Comparison of ENCODE assay signal across 10 cellular contexts in the genomic region with DNA sequence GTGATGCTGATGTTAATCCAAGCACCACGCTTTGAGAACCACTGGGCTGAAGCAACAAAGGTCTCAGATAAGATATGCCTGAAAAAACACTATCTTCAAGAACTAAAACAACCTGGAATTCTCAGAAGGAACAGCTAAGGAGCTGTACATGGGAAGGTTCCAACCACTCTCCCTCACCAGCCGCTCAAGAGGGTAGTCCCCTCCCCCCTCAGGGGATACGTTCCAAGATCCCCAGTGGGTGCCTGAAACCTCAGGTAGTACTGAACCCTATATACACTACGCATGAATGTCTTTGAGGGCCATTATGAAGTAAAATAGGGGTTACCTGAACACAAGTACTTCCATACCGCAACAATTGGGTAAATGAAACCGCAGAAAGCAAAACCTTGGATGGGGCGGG. TPM values are rescaled to one million over a fixed set of nuclear protein-coding genes. Genes with fewer than 3 reads are reported as not detected.
A peak's percentile ranks its signal among the peaks of the same experiment; 100 is the strongest.
DNase-seq lines count a peak whose midpoint lies in the region; ATAC-seq and TF ChIP-seq lines count a peak whose summit lies in the region.
"Had no signal": no experiment of that assay in that cellular context is flagged by ENCODE, and none has a peak within 500 bp of the region (broad histone marks: within the 10 kb centered on the region; RNA-seq: fewer than 3 reads in every experiment).

No MANE protein-coding gene starts in this region.

- no peak for TF ChIP-seq CTCF in H9 (conservative IDR thresholded peaks at IDR 0.05)
- no peak for TF ChIP-seq CTCF in PC-9 (conservative IDR thresholded peaks at IDR 0.05)
- no peak for TF ChIP-seq CTCF in epithelial cell of esophagus (IDR thresholded peaks at IDR 0.05; ENCODE audit: insufficient read depth, low read depth, low read length, missing control alignments)
- TF ChIP-seq CTCF in progenitor cell of endocrine pancreas (IDR thresholded peaks at IDR 0.05; ENCODE audit: unreplicated experiment) = no peak

- H3K27me3 Mint-ChIP-seq in H9 (ENCODE audit: low read depth) (no peaks in the 10 kb centered on the region), progenitor cell of endocrine pancreas (no peaks in the 10 kb centered on the region)

- H3K36me3 Mint-ChIP-seq in H9 (ENCODE audit: insufficient read depth in 1 of 3, low read depth in 3 of 3) (peaks cover 31 to 49% (median 40%) of the 10 kb centered on the region in 3 experiments), progenitor cell of endocrine pancreas (ENCODE audit: insufficient read depth) (peaks cover 11% of the 10 kb centered on the region)

- no peak overlapping the region for H2BK120ac ChIP-seq in H9 (ENCODE audit: low read depth, low read length, poor library complexity, severe bottlenecking)

- H3K23me2 ChIP-seq in H9 (ENCODE audit: insufficient read length, low read depth, low read length, poor library complexity, severe bottlenecking) = peaks cover 4% of the 10 kb centered on the region

- intact Hi-C loops in PC-9 (cut with micrococcal nuclease; ENCODE audit: unreplicated experiment) = loop anchor here (10.0 kb wide), 1 partner anchor 290 kb away; a partner anchor contains a TSS

- H2BK20ac ChIP-seq in H9 (ENCODE audit: low read depth, low read length, poor library complexity, severe bottlenecking) = no peak overlapping the region

- H3K79me2 ChIP-seq in H9 (ENCODE audit: insufficient read depth, low read length) (peaks cover 54% of the 10 kb centered on the region), PC-9 (ENCODE audit: low read depth) (peaks cover 66% of the 10 kb centered on the region)

- H3K27ac Mint-ChIP-seq in H9 (peak overlapping the region in 1 of 3 experiments; percentile 47; a peak in 1 of 7 replicates), progenitor cell of endocrine pancreas (peak overlapping the region; percentile 42)

- H3K9ac ChIP-seq in H9 (ENCODE audit: extremely low read depth, insufficient read length, low read length) = no peak overlapping the region

- H3T11ph ChIP-seq in H9 (ENCODE audit: low read length) = no peak overlapping the region

- H3K9me2 ChIP-seq in PC-9 (ENCODE audit: insufficient read depth) = no peaks in the 10 kb centered on the region

- no peak overlapping the region for H4K8ac ChIP-seq in H9 (replicated peaks; ENCODE audit: insufficient read length, low read depth, low read length)

- no CpG with 5 or more reads among the region's 7 CpGs for WGBS in H9 (ENCODE audit: extremely low coverage, insufficient read length, low lambda C conversion rate)

- H3K4me3 ChIP-seq in PC-9 (peak overlapping the region; percentile 98), epithelial cell of esophagus (ENCODE audit: low read length) (peak overlapping the region; percentile 77)

- no peaks in the 10 kb centered on the region for H4K20me1 ChIP-seq in H9 (ENCODE audit: control insufficient read depth, insufficient read depth, insufficient read length)
- H4K20me1 ChIP-seq in PC-9 (ENCODE audit: insufficient read depth) = peaks cover 44% of the 10 kb centered on the region

- no peak overlapping the region for H3K18ac ChIP-seq in H9 (ENCODE audit: insufficient read length, low read depth, low read length)

- peak overlapping the region; percentile 81 for H3K4me2 ChIP-seq in H9 (ENCODE audit: insufficient read depth, insufficient read length, low read length)
- peak overlapping the region; percentile 99 for H3K4me2 ChIP-seq in PC-9

- H4K5ac ChIP-seq in H9 (ENCODE audit: insufficient read length, low read depth, low read length) = no peak overlapping the region

- no peak overlapping the region for H2BK12ac ChIP-seq in H9 (ENCODE audit: insufficient read length, low read depth, low read length)

- no peak overlapping the region for H3K4ac ChIP-seq in H9 (ENCODE audit: low read depth, low read length)

- CTCF ChIA-PET in PC-9 (lab: Charles Lee) = interaction anchor here (1.1 to 1.5 kb wide), 3 partner anchors 284 to 359 kb away, joined by 3 to 15 read pairs (median 5); no protein-coding TSS in a partner anchor

- H3K27ac ChIP-seq in H9 (ENCODE audit: insufficient read length, low read depth, low read length) = no peak overlapping the region
- H3K27ac ChIP-seq in PC-9 = no peak overlapping the region

- H3K4me1 ChIP-seq in H9 (ENCODE audit: insufficient read depth, low read length) = peaks cover 5% of the 10 kb centered on the region
- peaks cover 31% of the 10 kb centered on the region for H3K4me1 ChIP-seq in PC-9 (replicated peaks; ENCODE audit: insufficient read depth)

- peaks cover 14% of the 10 kb centered on the region for H3K36me3 ChIP-seq in PC-9 (ENCODE audit: low read depth)

- H2BK15ac ChIP-seq in H9 (ENCODE audit: low read depth, low read length) = no peak overlapping the region

- no peak overlapping the region for H3K14ac ChIP-seq in H9 (ENCODE audit: insufficient read depth, low read length)

- H2BK5ac ChIP-seq in H9 (ENCODE audit: insufficient read length, low read length) = no peak overlapping the region

- H3K9me3 ChIP-seq in H9 (ENCODE audit: control insufficient read depth, low read depth, low read length) (no peaks in the 10 kb centered on the region), PC-9 (ENCODE audit: insufficient read depth, low read depth) (no peaks in the 10 kb centered on the region)

- H3K4me3 Mint-ChIP-seq in H9 (peak overlapping the region; percentile 95 to 97), progenitor cell of endocrine pancreas (ENCODE audit: low read depth) (peak overlapping the region; percentile 91)

- no TSS peak for BruUV-seq in PC-9 (replicated peaks; lab: Mats Ljungman, UMichigan)

- H4K91ac ChIP-seq in H9 (ENCODE audit: insufficient read length, low read depth, low read length) = no peak overlapping the region

- no peak overlapping the region for H3K23ac ChIP-seq in H9 (ENCODE audit: insufficient read length, low read depth, low read length)

- DNase-seq in H9 = no peak
- DNase-seq in PC-9 = no peak
- no peak for DNase-seq in epithelial cell of esophagus (ENCODE audit: low read depth)
- DNase-seq in progenitor cell of endocrine pancreas (ENCODE audit: low spot score, unreplicated experiment) = no peak
- no peak for DNase-seq in stimulated activated naive CD4-positive, alpha-beta T cell (lab: John Stamatoyannopoulos, UW)
- no peak for DNase-seq in NCI-H510A treated with DMSO at 0.1 percent for 48 hours (lab: John Stamatoyannopoulos, UW)
- DNase-seq: NK-92 treated with Interleukin-12 subunit alpha and Interleukin-12 subunit beta, amount 100 ng/mL, for 24 hours had no signal

- no peaks in the 10 kb centered on the region for H3K79me1 ChIP-seq in H9 (ENCODE audit: insufficient read depth, low read depth, low read length, poor library complexity, severe bottlenecking)

- H3K27me3 ChIP-seq in H9 (ENCODE audit: insufficient read depth, low read length) (no peaks in the 10 kb centered on the region), PC-9 (ENCODE audit: insufficient read depth, low read depth) (no peaks in the 10 kb centered on the region)

- no peak overlapping the region for H2AFZ ChIP-seq in H9 (ENCODE audit: low read length)
- H2AFZ ChIP-seq in PC-9 = no peak overlapping the region

- no peaks in the 10 kb centered on the region for H3F3A ChIP-seq in PC-9 (ENCODE audit: insufficient read depth, low read depth)

- H2AK5ac ChIP-seq in H9 (ENCODE audit: insufficient read length, low read length) = no peak overlapping the region

- POLR2A ChIA-PET in PC-9 (lab: Charles Lee; ENCODE audit: unreplicated experiment) = no interaction called here

- peaks cover 35 to 39% of the 10 kb centered on the region in 2 experiments for H3K4me1 Mint-ChIP-seq in H9
- H3K4me1 Mint-ChIP-seq in progenitor cell of endocrine pancreas (ENCODE audit: low read depth) = peaks cover 34% of the 10 kb centered on the region

- no peak overlapping the region for H3K56ac ChIP-seq in H9 (ENCODE audit: insufficient read length, low read depth, low read length)

- ATAC-seq in GM18502 (IDR thresholded peaks at IDR 0.05; ENCODE audit: poor library complexity, unreplicated experiment) (no peak), GM18870 (IDR thresholded peaks at IDR 0.05; ENCODE audit: unreplicated experiment) (no peak)
- ATAC-seq: esophagus mucosa had no signal

- H3K9me3 Mint-ChIP-seq in H9 (no peaks in the 10 kb centered on the region), progenitor cell of endocrine pancreas (ENCODE audit: low read depth) (no peaks in the 10 kb centered on the region)

RNA-seq across cellular contexts. Expression of a gene that starts 1.9 kb away (rescaled TPM):
- 120 and 121 TPM in 2 replicates for total RNA-seq in H9 (2021)
- total RNA-seq in PC-9 (2021) = 62.2 and 73.2 TPM in 2 replicates
- total RNA-seq in progenitor cell of endocrine pancreas = 100.0 and 101 TPM in 2 replicates
